8 cellular contexts compared by ENCODE assay signal in genomic region chr3:122576174-122576940, GRCh38. TPM values are rescaled to one million over a fixed set of nuclear protein-coding genes. Genes with fewer than 3 reads are reported as not detected.
DNase-seq lines count a peak whose midpoint lies in the region; ATAC-seq and TF ChIP-seq lines count a peak whose summit lies in the region.

No MANE protein-coding gene starts in this region.

- BruUV-seq in Calu3 (replicated peaks; lab: Mats Ljungman, UMichigan): no TSS peak

- peak; percentile 74 for ATAC-seq in GM18508 (IDR thresholded peaks at IDR 0.05; ENCODE audit: insufficient read depth, unreplicated experiment)
- peak; percentile 82 for ATAC-seq in GM21737 (IDR thresholded peaks at IDR 0.05; ENCODE audit: unreplicated experiment)
- peak; percentile 11 for ATAC-seq in left colon
- ATAC-seq in SK-N-SH treated with all-trans-retinoic acid at 6 μM for 48 hours: no peak

- DNase-seq in NB4 (ENCODE audit: low read depth) (peak; percentile 70), left colon (no peak), epidermal melanocyte (ENCODE audit: insufficient read length, low spot score) (no peak), Calu3 (no peak), NCI-H146 (lab: John Stamatoyannopoulos, UW) (no peak)

- H3K9me3 Mint-ChIP-seq in Calu3 (ENCODE audit: low read depth, unreplicated experiment): peaks cover 2% of the 10 kb centered on the region

- intact Hi-C loops in left colon (cut with DNase I, micrococcal nuclease) (no loop called here), Calu3 (cut with micrococcal nuclease; ENCODE audit: unreplicated experiment) (no loop called here)

- peaks cover 33% of the 10 kb centered on the region for H3K36me3 Mint-ChIP-seq in Calu3 (ENCODE audit: insufficient read depth, unreplicated experiment)

- H3K4me3 ChIP-seq in NB4 (ENCODE audit: low read depth, low read length): no peak overlapping the region

- no peak for TF ChIP-seq POLR2A in NB4 (IDR thresholded peaks at IDR 0.05; ENCODE audit: extremely low read depth, insufficient read length)

- peaks cover 14% of the 10 kb centered on the region for H3K4me1 Mint-ChIP-seq in Calu3 (ENCODE audit: low read depth, unreplicated experiment)

- H3K27me3 Mint-ChIP-seq in Calu3 (ENCODE audit: unreplicated experiment): no peaks in the 10 kb centered on the region

- TF ChIP-seq CTCF in NB4 (IDR thresholded peaks at IDR 0.05; ENCODE audit: low read depth, low read length) (no peak), Calu3 (IDR thresholded peaks at IDR 0.05; ENCODE audit: unreplicated experiment) (no peak)

- CTCF ChIA-PET in Calu3 (lab: Charles Lee): no interaction called here

- H3K27ac Mint-ChIP-seq in Calu3 (ENCODE audit: unreplicated experiment): no peak overlapping the region

- H3K4me3 Mint-ChIP-seq in Calu3 (ENCODE audit: low read depth, unreplicated experiment): no peak overlapping the region

TF ChIP-seq in SK-N-SH treated with all-trans-retinoic acid at 6 μM for 48 hours, 23 proteins besides CTCF, POLR2A, EP300 and RAD21:
- TF ChIP-seq POU6F1 (CRISPR knock-in tag; IDR thresholded peaks at IDR 0.05; ENCODE audit: borderline replicate concordance, low read depth): no peak
- no peak for TF ChIP-seq TCF4 (CRISPR knock-in tag; IDR thresholded peaks at IDR 0.05; ENCODE audit: borderline replicate concordance)
- no peak for TF ChIP-seq ZFP30 (CRISPR knock-in tag; IDR thresholded peaks at IDR 0.05)
- TF ChIP-seq, protein P1, sequence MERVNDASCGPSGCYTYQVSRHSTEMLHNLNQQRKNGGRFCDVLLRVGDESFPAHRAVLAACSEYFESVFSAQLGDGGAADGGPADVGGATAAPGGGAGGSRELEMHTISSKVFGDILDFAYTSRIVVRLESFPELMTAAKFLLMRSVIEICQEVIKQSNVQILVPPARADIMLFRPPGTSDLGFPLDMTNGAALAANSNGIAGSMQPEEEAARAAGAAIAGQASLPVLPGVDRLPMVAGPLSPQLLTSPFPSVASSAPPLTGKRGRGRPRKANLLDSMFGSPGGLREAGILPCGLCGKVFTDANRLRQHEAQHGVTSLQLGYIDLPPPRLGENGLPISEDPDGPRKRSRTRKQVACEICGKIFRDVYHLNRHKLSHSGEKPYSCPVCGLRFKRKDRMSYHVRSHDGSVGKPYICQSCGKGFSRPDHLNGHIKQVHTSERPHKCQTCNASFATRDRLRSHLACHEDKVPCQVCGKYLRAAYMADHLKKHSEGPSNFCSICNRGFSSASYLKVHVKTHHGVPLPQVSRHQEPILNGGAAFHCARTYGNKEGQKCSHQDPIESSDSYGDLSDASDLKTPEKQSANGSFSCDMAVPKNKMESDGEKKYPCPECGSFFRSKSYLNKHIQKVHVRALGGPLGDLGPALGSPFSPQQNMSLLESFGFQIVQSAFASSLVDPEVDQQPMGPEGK (CRISPR knock-in tag; IDR thresholded peaks at IDR 0.05; ENCODE audit: borderline replicate concordance): no peak
- TF ChIP-seq ZNF565 (CRISPR knock-in tag; conservative IDR thresholded peaks at IDR 0.05; ENCODE audit: low read depth): no peak
- TF ChIP-seq CSDC2 (CRISPR knock-in tag; IDR thresholded peaks at IDR 0.05): no peak
- no peak for TF ChIP-seq ZNF70 (CRISPR knock-in tag; IDR thresholded peaks at IDR 0.05)
- no peak for TF ChIP-seq ZNF8 (CRISPR knock-in tag; IDR thresholded peaks at IDR 0.05)
- TF ChIP-seq ZC3H10 (CRISPR knock-in tag; IDR thresholded peaks at IDR 0.05): no peak
- TF ChIP-seq CREB5 (CRISPR knock-in tag; IDR thresholded peaks at IDR 0.05; ENCODE audit: low read depth): no peak
- no peak for TF ChIP-seq ARNTL (CRISPR knock-in tag; IDR thresholded peaks at IDR 0.05; ENCODE audit: borderline replicate concordance, low read depth)

RNA-seq across cellular contexts. Expression of gene PARP15, which starts 1.1 kb away (rescaled TPM):
- 1 to 10 TPM in 1 of 2 donors, under 1 TPM in 1; 0.70 to 1.4 TPM for total RNA-seq in left colon
- total RNA-seq in Calu3 (2022): 3.4 and 3.6 TPM in 2 replicates

RNA-seq across cellular contexts. Expression of gene DTX3L, which starts 12.2 kb away (rescaled TPM):
- 10 to 100 TPM; 43.9 to 60.5 TPM for total RNA-seq in left colon
- 73.9 and 121 TPM in 2 replicates for total RNA-seq in Calu3 (2022)

RNA-seq across cellular contexts. Expression of gene PARP9, which starts 12.3 kb away (rescaled TPM):
- total RNA-seq in left colon (10 to 100 TPM; 22.4 to 48.2 TPM), Calu3 (2022) (71.2 and 128 TPM in 2 replicates)
